In the genomic region with DNA sequence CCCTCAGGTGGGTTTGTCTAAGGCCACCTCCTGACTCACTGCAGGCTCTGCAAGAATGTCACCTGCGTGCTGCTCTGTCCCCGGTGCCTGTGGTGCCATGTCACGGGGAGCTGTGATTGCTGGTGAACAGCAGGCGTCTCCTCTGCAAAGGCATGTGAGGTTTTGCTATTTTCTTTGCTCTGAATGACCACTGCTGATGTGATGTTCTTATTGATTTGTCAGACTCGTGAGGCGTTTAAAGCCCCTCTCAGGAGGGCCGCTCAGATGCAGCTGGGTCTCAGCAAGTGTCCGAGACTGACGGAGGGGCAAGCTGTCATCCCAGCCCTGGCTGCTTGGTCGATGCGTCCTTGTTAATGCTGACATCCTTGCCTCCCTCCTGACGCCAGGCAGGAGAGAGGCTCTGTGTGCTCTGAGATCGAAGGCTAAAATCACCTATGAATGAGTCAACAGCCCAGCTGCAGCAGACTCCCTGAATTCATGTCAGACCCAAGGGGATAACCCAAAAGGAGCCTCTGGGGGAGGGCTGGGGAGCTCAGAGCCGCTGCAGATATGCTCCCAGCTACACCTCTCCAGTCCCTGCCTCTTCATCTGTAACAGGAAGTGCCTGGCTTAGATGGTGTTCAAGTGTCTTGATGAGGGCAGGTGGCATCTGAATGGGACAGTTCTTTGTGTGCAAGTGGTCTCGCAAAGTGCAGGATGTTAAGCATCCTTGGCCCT, we compare ENCODE assay signal across 17 cellular contexts. TPM values are rescaled to one million over a fixed set of nuclear protein-coding genes. Genes with fewer than 3 reads are reported as not detected.
DNase-seq lines count a peak whose midpoint lies in the region; ATAC-seq, FAIRE-seq and TF ChIP-seq lines count a peak whose summit lies in the region.
"Had no signal": no experiment of that assay in that cellular context is flagged by ENCODE, and none has a peak within 500 bp of the region (broad histone marks: within the 10 kb centered on the region; RNA-seq: fewer than 3 reads in every experiment).

No MANE protein-coding gene starts in this region.

- peak; percentile 78 for ATAC-seq in HepG2
- no peak for ATAC-seq in right lobe of liver
- no peak for ATAC-seq in HG03175 (IDR thresholded peaks at IDR 0.05; ENCODE audit: unreplicated experiment)
- ATAC-seq: sciatic nerve had no signal

- H3K27ac ChIP-seq in HepG2 (ENCODE audit: extremely low read length, insufficient read depth, low read length) (no peak overlapping the region), right lobe of liver (no peak overlapping the region), astrocyte (ENCODE audit: low read depth, low read length) (no peak overlapping the region)
- H3K27ac ChIP-seq: left ventricle myocardium inferior had no signal

- no peak for TF ChIP-seq RAD21 in HepG2 (CRISPR knock-in tag; IDR thresholded peaks at IDR 0.05)

- peak overlapping the region; percentile 53 for H3K4me2 ChIP-seq in HepG2 (ENCODE audit: low read depth, low read length)
- no peak overlapping the region for H3K4me2 ChIP-seq in astrocyte (ENCODE audit: low read length)

- peaks cover 13% of the 10 kb centered on the region for H3K27me3 Mint-ChIP-seq in astrocyte (ENCODE audit: low read depth, unreplicated experiment)
- H3K27me3 Mint-ChIP-seq: activated CD4-positive, alpha-beta T cell treated with anti-CD3 and anti-CD28 coated beads, Interleukin-2, amount 10 ng/mL, durations not matched to agents 7 days and 5 days; CD4-positive, CD25-positive, alpha-beta regulatory T cell had no signal

- no peaks in the 10 kb centered on the region for H3K9me3 ChIP-seq in HepG2 (ENCODE audit: low read length)
- H3K9me3 ChIP-seq in right lobe of liver, result no peaks in the 10 kb centered on the region
- H3K9me3 ChIP-seq in astrocyte (ENCODE audit: insufficient read depth, low read depth, low read length), result no peaks in the 10 kb centered on the region
- no peaks in the 10 kb centered on the region for H3K9me3 ChIP-seq in MG63
- H3K9me3 ChIP-seq: left ventricle myocardium inferior had no signal

- intact Hi-C loops in HepG2 (cut with micrococcal nuclease; ENCODE audit: unreplicated experiment) (no loop called here), right lobe of liver (cut with DNase I) (no loop called here)

- H3K4me3 ChIP-seq in HepG2 (replicated peaks in 1 of 3; ENCODE audit: insufficient read depth in 1 of 3, low read depth in 2 of 3, low read length in 3 of 3) (no peak overlapping the region), right lobe of liver (no peak overlapping the region), astrocyte (ENCODE audit: insufficient read depth, low read depth, low read length) (no peak overlapping the region), MG63 (no peak overlapping the region)
- H3K4me3 ChIP-seq: left ventricle myocardium inferior had no signal

- FAIRE-seq in HepG2 (lab: Jason Lieb, UNC) (no peak), astrocyte (lab: Jason Lieb, UNC) (no peak)
- FAIRE-seq: RCC 7860, TTC549 had no signal

- H3K9ac ChIP-seq in HepG2 (ENCODE audit: insufficient read depth, low read depth, low read length) (no peak overlapping the region), astrocyte (ENCODE audit: low read length) (no peak overlapping the region)

- POLR2A ChIA-PET in HepG2 (lab: Yijun Ruan, JAX), result interaction anchor here (0.5 to 1.7 kb wide), 3 partner anchors 10 to 419 kb away, joined by 3 to 4 read pairs (median 4); a partner anchor contains a TSS

- H2AFZ ChIP-seq in HepG2 (ENCODE audit: low read length) (no peak overlapping the region), astrocyte (ENCODE audit: low read depth, low read length) (peak overlapping the region; percentile 16)

- H3K4me1 Mint-ChIP-seq in astrocyte (ENCODE audit: low read depth, unreplicated experiment), result peaks cover 3% of the 10 kb centered on the region
- H3K4me1 Mint-ChIP-seq: activated CD4-positive, alpha-beta T cell treated with anti-CD3 and anti-CD28 coated beads, Interleukin-2, amount 10 ng/mL, durations not matched to agents 7 days and 5 days; activated naive CD4-positive, alpha-beta T cell treated with anti-CD3 and anti-CD28 coated beads, Interleukin-2, amount 10 ng/mL, durations not matched to agents 7 days and 5 days had no signal

- peaks cover 2% of the 10 kb centered on the region for H3K36me3 Mint-ChIP-seq in astrocyte (ENCODE audit: low read depth, unreplicated experiment)
- H3K36me3 Mint-ChIP-seq: activated naive CD4-positive, alpha-beta T cell treated with anti-CD3 and anti-CD28 coated beads, Interleukin-2, amount 10 ng/mL, durations not matched to agents 7 days and 5 days; CD4-positive, CD25-positive, alpha-beta regulatory T cell had no signal

- H3K4me3 Mint-ChIP-seq in astrocyte (ENCODE audit: unreplicated experiment), result no peak overlapping the region
- H3K4me3 Mint-ChIP-seq: activated CD4-positive, alpha-beta T cell treated with anti-CD3 and anti-CD28 coated beads, Interleukin-2, amount 10 ng/mL, durations not matched to agents 7 days and 5 days; activated naive CD4-positive, alpha-beta T cell treated with anti-CD3 and anti-CD28 coated beads, Interleukin-2, amount 10 ng/mL, durations not matched to agents 7 days and 5 days; CD4-positive, CD25-positive, alpha-beta regulatory T cell had no signal

- H3K4me1 ChIP-seq in HepG2 (ENCODE audit: insufficient read depth, low read length) (peaks cover 37% of the 10 kb centered on the region), right lobe of liver (peaks cover 0 to 12% (median 2%) of the 10 kb centered on the region in 4 donors), astrocyte (ENCODE audit: insufficient read depth, low read length) (peaks cover 11% of the 10 kb centered on the region)

- no peak for TF ChIP-seq EP300 in HepG2 (IDR thresholded peaks at IDR 0.05; ENCODE audit: low read depth in 2 of 2, low read length in 2 of 2)
- TF ChIP-seq EP300 in HepG2 (CRISPR knock-in tag; IDR thresholded peaks at IDR 0.05; ENCODE audit: borderline replicate concordance), result no peak

- peaks cover 5% of the 10 kb centered on the region for H3K9me3 Mint-ChIP-seq in astrocyte (ENCODE audit: unreplicated experiment)
- H3K9me3 Mint-ChIP-seq: activated CD4-positive, alpha-beta T cell treated with anti-CD3 and anti-CD28 coated beads, Interleukin-2, amount 10 ng/mL, durations not matched to agents 7 days and 5 days; activated naive CD4-positive, alpha-beta T cell treated with anti-CD3 and anti-CD28 coated beads, Interleukin-2, amount 10 ng/mL, durations not matched to agents 7 days and 5 days; CD4-positive, CD25-positive, alpha-beta regulatory T cell had no signal

- no peaks in the 10 kb centered on the region for H3K79me2 ChIP-seq in HepG2 (ENCODE audit: insufficient read depth, low read length)
- no peaks in the 10 kb centered on the region for H3K79me2 ChIP-seq in astrocyte (ENCODE audit: insufficient read depth, low read length)

- H4K20me1 ChIP-seq in HepG2 (ENCODE audit: insufficient read depth, low read length), result no peaks in the 10 kb centered on the region
- H4K20me1 ChIP-seq in astrocyte (ENCODE audit: insufficient read depth, low read length), result no peaks in the 10 kb centered on the region

- 0 out of 5 replicates have a peak, but pooled peaks cover 0 to 1% of the 10 kb centered on the region in 2 experiments for H3K27me3 ChIP-seq in HepG2 (ENCODE audit: control insufficient read depth in 1 of 2, insufficient read depth in 2 of 2, low read length in 2 of 2)
- H3K27me3 ChIP-seq in right lobe of liver, result no peaks in the 10 kb centered on the region
- H3K27me3 ChIP-seq in astrocyte (ENCODE audit: insufficient read depth, low read length), result no peaks in the 10 kb centered on the region
- H3K27me3 ChIP-seq in MG63, result no peaks in the 10 kb centered on the region

- in situ Hi-C loops in HepG2 (cut with HindIII; ENCODE audit: extremely low pct_ligation_motif_present, low pct_unique_long_range_greater_than_20kb), result no loop called here

- TF ChIP-seq POLR2A in HepG2 (IDR thresholded peaks at IDR 0.05; ENCODE audit: insufficient read depth in 1 of 2, low read depth in 2 of 2, low read length in 2 of 2) (no peak), right lobe of liver (IDR thresholded peaks at IDR 0.05) (no peak)

- CTCF ChIA-PET in HepG2 (lab: Yijun Ruan, JAX; ENCODE audit: low intra/inter-chr PET ratio, low total read pairs), result no interaction called here

- no peak overlapping the region for H3K27ac Mint-ChIP-seq in astrocyte (ENCODE audit: unreplicated experiment)
- H3K27ac Mint-ChIP-seq: activated CD4-positive, alpha-beta T cell treated with anti-CD3 and anti-CD28 coated beads, Interleukin-2, amount 10 ng/mL, durations not matched to agents 7 days and 5 days; activated naive CD4-positive, alpha-beta T cell treated with anti-CD3 and anti-CD28 coated beads, Interleukin-2, amount 10 ng/mL, durations not matched to agents 7 days and 5 days; CD4-positive, CD25-positive, alpha-beta regulatory T cell had no signal

- DNase-seq in HepG2 (ENCODE audit: low spot score), result no peak
- no peak for DNase-seq in right lobe of liver
- peak; percentile 36 for DNase-seq in NCI-H2107 (lab: John Stamatoyannopoulos, UW)
- no peak for DNase-seq in astrocyte (ENCODE audit: low read depth)
- DNase-seq in MG63, result no peak
- no peak for DNase-seq in activated gamma-delta T cell (lab: John Stamatoyannopoulos, UW)
- no peak for DNase-seq in activated effector memory CD4-positive, alpha-beta T cell treated with anti-CD3 and anti-CD28 coated beads, Interleukin-2, amount 50 U/mL, for 16 hours
- DNase-seq: activated CD4-positive, alpha-beta T cell treated with anti-CD3 and anti-CD28 coated beads, Interleukin-2, amount 10 ng/mL, durations not matched to agents 7 days and 5 days; activated naive CD4-positive, alpha-beta T cell treated with anti-CD3 and anti-CD28 coated beads, Interleukin-2, amount 10 ng/mL, durations not matched to agents 7 days and 5 days; CD4-positive, CD25-positive, alpha-beta regulatory T cell; EL; left ventricle myocardium inferior; NCI-H526 had no signal

- TF ChIP-seq CTCF in HepG2 (CRISPR knock-in tag; IDR thresholded peaks at IDR 0.05), result 0 out of 2 replicates have a peak, but pooled peaks have one; percentile 19
- TF ChIP-seq CTCF in right lobe of liver (IDR thresholded peaks at IDR 0.05), result no peak
- no peak for TF ChIP-seq CTCF in astrocyte (IDR thresholded peaks at IDR 0.05; ENCODE audit: insufficient read depth, low read depth, low read length)

- no TSS peak for BruUV-seq in HepG2 (replicated peaks; lab: Mats Ljungman, UMichigan)

- H3K36me3 ChIP-seq in HepG2 (replicated peaks in 1 of 2; ENCODE audit: control insufficient read depth in 1 of 2, insufficient read depth in 2 of 2, low read length in 2 of 2) (no peaks in the 10 kb centered on the region), right lobe of liver (no peaks in the 10 kb centered on the region), astrocyte (ENCODE audit: insufficient read depth, low read length) (no peaks in the 10 kb centered on the region), MG63 (no peaks in the 10 kb centered on the region)
- H3K36me3 ChIP-seq: left ventricle myocardium inferior had no signal

- 27% methylated on average over 5 of the region's 15 CpGs for WGBS in HepG2 (ENCODE audit: low lambda C conversion rate)
- WGBS in right lobe of liver (ENCODE audit: insufficient coverage, low coverage, low lambda C conversion rate, missing lambda C conversion rate), result 90% methylated on average over 4 of the region's 15 CpGs

RNA-seq across cellular contexts. Expression of a gene that starts 11.8 kb away (rescaled TPM):
- total RNA-seq in HepG2 (2016; rRNA removed; fragmentation: Illumina TruSeq; extraction: Trizol) (16.4 and 31.7 TPM in 2 replicates), right lobe of liver (100 to 1,000 TPM in 5 of 6 experiments, 10 to 100 TPM in 1; 92.4 to 184 (median 170) TPM), astrocyte (19.5 and 25.4 TPM in 2 replicates)
- total RNA-seq in HepG2 (2016; cell fraction: cytosol; rRNA removed; fragmentation: Illumina TruSeq; extraction: Trizol; ENCODE audit: low read depth), result 38.2 and 45.8 TPM in 2 replicates
- total RNA-seq in HepG2 (2016; cell fraction: insoluble cytoplasmic fraction; rRNA removed; fragmentation: Illumina TruSeq; extraction: Trizol), result 16.3 and 32.5 TPM in 2 replicates
- total RNA-seq in HepG2 (2016; cell fraction: membrane; rRNA removed; fragmentation: Illumina TruSeq; extraction: Trizol), result 31.0 and 42.8 TPM in 2 replicates
- 15.8 and 21.7 TPM in 2 replicates for total RNA-seq in HepG2 (2016; cell fraction: nucleus; rRNA removed; fragmentation: Illumina TruSeq; extraction: Trizol)
- polyA plus RNA-seq in HepG2 (2011; rRNA removed), result 43.6 and 61.4 TPM in 2 replicates
- polyA plus RNA-seq in HepG2 (2011; cell fraction: cytosol; rRNA removed), result 54.3 and 73.8 TPM in 2 replicates
- polyA plus RNA-seq in HepG2 (2011; cell fraction: nucleus; rRNA removed), result 36.9 and 41.0 TPM in 2 replicates
- polyA plus RNA-seq in HepG2 (2012), result 38.0 and 42.3 TPM in 2 replicates
- 46.1 and 58.0 TPM in 2 replicates for polyA plus RNA-seq in HepG2 (2016; cell fraction: cytosol; fragmentation: Illumina TruSeq; extraction: Trizol; ENCODE audit: low read depth)
- 24.1 and 25.5 TPM in 2 replicates for polyA plus RNA-seq in HepG2 (2016; cell fraction: insoluble cytoplasmic fraction; fragmentation: Illumina TruSeq; extraction: Trizol; ENCODE audit: low read depth)
- polyA plus RNA-seq in HepG2 (2016; cell fraction: membrane; fragmentation: Illumina TruSeq; extraction: Trizol; ENCODE audit: low read depth), result 38.1 and 45.2 TPM in 2 replicates
- polyA plus RNA-seq in HepG2 (2016; cell fraction: nucleus; fragmentation: Illumina TruSeq; extraction: Trizol; ENCODE audit: insufficient read depth, low read depth), result 39.8 and 40.0 TPM in 2 replicates
- polyA minus RNA-seq in HepG2 (2011; rRNA and poly(A)+ RNA removed; ENCODE audit: low replicate concordance), result 51.2 and 54.0 TPM in 2 replicates
- 20.3 and 22.0 TPM in 2 replicates for polyA minus RNA-seq in HepG2 (2011; cell fraction: cytosol; rRNA and poly(A)+ RNA removed)
- polyA minus RNA-seq in HepG2 (2011; cell fraction: nucleus; rRNA and poly(A)+ RNA removed), result 6.6 and 8.5 TPM in 2 replicates
- 39.9 and 53.5 TPM in 2 replicates for total RNA-seq in MG63 (2014; rRNA removed; shearing (Covaris generic); ENCODE audit: low replicate concordance)
